ENCODE assay signal across 8 cellular contexts in the genomic region with DNA sequence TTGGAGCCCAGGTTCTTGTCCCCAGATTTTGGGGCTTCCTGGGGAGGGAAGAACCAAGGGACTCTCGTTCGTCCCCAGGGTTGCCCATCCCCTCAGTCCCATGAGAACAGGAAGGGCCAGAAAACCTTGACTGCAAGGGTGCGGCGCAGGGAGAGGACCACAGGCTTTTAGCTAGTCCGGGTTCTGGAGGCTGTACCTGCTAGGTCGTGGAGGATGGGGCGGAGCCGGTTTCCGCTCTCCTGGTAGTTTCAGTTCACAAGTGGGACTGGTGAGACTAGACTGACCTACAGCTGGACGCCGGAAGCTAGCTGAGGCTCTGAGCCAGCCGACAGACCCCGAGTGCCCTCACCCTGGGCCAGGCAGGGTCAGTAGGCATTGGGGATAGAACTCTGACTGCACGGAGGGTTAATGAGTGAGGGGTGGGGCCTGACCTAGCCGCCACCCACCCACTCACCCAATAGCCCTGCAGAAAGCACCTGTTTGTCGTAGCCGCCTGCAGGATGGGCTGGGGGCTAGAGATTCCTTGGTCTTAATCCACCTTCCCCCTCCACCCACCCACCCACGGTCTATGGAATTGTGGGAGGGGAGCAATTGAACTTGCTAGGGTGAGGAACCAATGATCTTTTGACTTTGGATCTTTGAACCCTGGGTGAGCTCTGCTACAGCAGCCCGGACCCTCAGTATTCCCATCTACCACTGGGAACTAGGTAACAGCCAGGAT. TPM values are rescaled to one million over a fixed set of nuclear protein-coding genes. Genes with fewer than 3 reads are reported as not detected.
DNase-seq lines count a peak whose midpoint lies in the region; ATAC-seq and TF ChIP-seq lines count a peak whose summit lies in the region.

No MANE protein-coding gene starts in this region.

- TF ChIP-seq CTCF in Calu3 (IDR thresholded peaks at IDR 0.05; ENCODE audit: unreplicated experiment) (no peak), left ventricle myocardium inferior (IDR thresholded peaks at IDR 0.05; ENCODE audit: borderline replicate concordance) (no peak)

- ATAC-seq in activated T-helper 17 cell treated with anti-CD3 and anti-CD28 coated beads, Interleukin-2, amount 50 U/mL, for 72 hours (replicated peaks): peak; percentile 23
- ATAC-seq in sciatic nerve (peak; percentile 7), HG02938 (IDR thresholded peaks at IDR 0.05; ENCODE audit: unreplicated experiment) (no peak)

- H3K4me3 ChIP-seq in left ventricle myocardium inferior: peak overlapping the region; percentile 83

- no peaks in the 10 kb centered on the region for H3K27me3 ChIP-seq in left ventricle myocardium inferior (ENCODE audit: low read depth)

- peaks cover 42% of the 10 kb centered on the region for H3K4me1 ChIP-seq in left ventricle myocardium inferior

- peaks cover 39% of the 10 kb centered on the region for H3K4me1 Mint-ChIP-seq in Calu3 (ENCODE audit: low read depth, unreplicated experiment)
- H3K4me1 Mint-ChIP-seq in activated T-helper 17 cell treated with anti-CD3 and anti-CD28 coated beads, Interleukin-2, amount 50 U/mL, for 72 hours: peaks cover 35% of the 10 kb centered on the region

- no peaks in the 10 kb centered on the region for H3K9me3 Mint-ChIP-seq in Calu3 (ENCODE audit: low read depth, unreplicated experiment)
- H3K9me3 Mint-ChIP-seq in activated T-helper 17 cell treated with anti-CD3 and anti-CD28 coated beads, Interleukin-2, amount 50 U/mL, for 72 hours: no peaks in the 10 kb centered on the region

- peak overlapping the region; percentile 82 for H3K27ac Mint-ChIP-seq in Calu3 (ENCODE audit: unreplicated experiment)
- H3K27ac Mint-ChIP-seq in activated T-helper 17 cell treated with anti-CD3 and anti-CD28 coated beads, Interleukin-2, amount 50 U/mL, for 72 hours: peak overlapping the region; percentile 53

- CTCF ChIA-PET in Calu3 (lab: Charles Lee): interaction anchor here (0.5 to 1.7 kb wide), 4 partner anchors 9 to 53 kb away, joined by 3 to 5 read pairs (median 4); no protein-coding TSS in a partner anchor

- BruUV-seq in Calu3 (replicated peaks; lab: Mats Ljungman, UMichigan): no TSS peak

- peak overlapping the region; percentile 97 for H3K27ac ChIP-seq in left ventricle myocardium inferior (replicated peaks)

- H3K36me3 ChIP-seq in left ventricle myocardium inferior: no peaks in the 10 kb centered on the region

- peaks cover 71% of the 10 kb centered on the region for H3K36me3 Mint-ChIP-seq in Calu3 (ENCODE audit: insufficient read depth, unreplicated experiment)
- peaks cover 46% of the 10 kb centered on the region for H3K36me3 Mint-ChIP-seq in activated T-helper 17 cell treated with anti-CD3 and anti-CD28 coated beads, Interleukin-2, amount 50 U/mL, for 72 hours (ENCODE audit: low read depth)

- H3K4me3 Mint-ChIP-seq in Calu3 (ENCODE audit: low read depth, unreplicated experiment): peak overlapping the region; percentile 78
- peak overlapping the region; percentile 79 for H3K4me3 Mint-ChIP-seq in activated T-helper 17 cell treated with anti-CD3 and anti-CD28 coated beads, Interleukin-2, amount 50 U/mL, for 72 hours

- no peaks in the 10 kb centered on the region for H3K9me3 ChIP-seq in left ventricle myocardium inferior (replicated peaks)

- intact Hi-C loops in Calu3 (cut with micrococcal nuclease; ENCODE audit: unreplicated experiment) (loop anchor here (1.0 kb wide), 1 partner anchor 36 kb away; no protein-coding TSS in a partner anchor), left ventricle myocardium inferior (cut with micrococcal nuclease) (no loop called here), sciatic nerve (cut with DNase I) (no loop called here)

- no peaks in the 10 kb centered on the region for H3K27me3 Mint-ChIP-seq in Calu3 (ENCODE audit: unreplicated experiment)
- no peaks in the 10 kb centered on the region for H3K27me3 Mint-ChIP-seq in activated T-helper 17 cell treated with anti-CD3 and anti-CD28 coated beads, Interleukin-2, amount 50 U/mL, for 72 hours

- peak; percentile 71 for DNase-seq in Calu3
- peak; percentile 68 for DNase-seq in HuH-7 (ENCODE audit: low spot score)
- no peak for DNase-seq in left ventricle myocardium inferior
- DNase-seq in sciatic nerve (ENCODE audit: low spot score): peak; percentile 82
- DNase-seq in NCI-H187 (lab: John Stamatoyannopoulos, UW): no peak
- DNase-seq in NCI-H2107 (lab: John Stamatoyannopoulos, UW): no peak

RNA-seq across cellular contexts. Expression of gene MAFF, which starts 1.5 kb away (rescaled TPM):
- total RNA-seq in Calu3 (2022): 62.4 and 64.8 TPM in 2 replicates
- total RNA-seq in activated T-helper 17 cell treated with anti-CD3 and anti-CD28 coated beads, Interleukin-2, amount 50 U/mL, for 72 hours: 10 to 100 TPM; 15.7 to 58.8 TPM
- total RNA-seq in left ventricle myocardium inferior: 4.7 TPM
- total RNA-seq in sciatic nerve: 67.6 TPM

RNA-seq across cellular contexts. Expression of gene PLA2G6, which starts 21.6 kb away (rescaled TPM):
- total RNA-seq in Calu3 (2022): 43.5 and 44.0 TPM in 2 replicates
- 10 to 100 TPM; 36.6 to 90.7 TPM for total RNA-seq in activated T-helper 17 cell treated with anti-CD3 and anti-CD28 coated beads, Interleukin-2, amount 50 U/mL, for 72 hours
- total RNA-seq in left ventricle myocardium inferior: 14.1 TPM
- total RNA-seq in sciatic nerve: 53.7 TPM

Comparison
In these comparisons a context has a peak if more than half of its experiments do, and no peak if none do; other contexts are left out.
1. DNase-seq: peak in Calu3 (single experiment), HuH-7 (single experiment) and sciatic nerve (single experiment); none in left ventricle myocardium inferior (single experiment), NCI-H187 (0 of 2) and NCI-H2107 (single experiment).